ENCODE assay signal across 8 cellular contexts in genomic region chr6:7541175-7542064, GRCh38. TPM values are rescaled to one million over a fixed set of nuclear protein-coding genes. Genes with fewer than 3 reads are reported as not detected.
DNase-seq lines count a peak whose midpoint lies in the region; ATAC-seq, FAIRE-seq and TF ChIP-seq lines count a peak whose summit lies in the region.

Gene DSP (plus strand): TSS chr6:7541671. CDS start chr6:7541916, 245 bp downstream.

- WGBS in heart right ventricle, 2 donors = 1% methylated on average over 100 to 104 of the region's 105 CpGs

- H3K27me3 Mint-ChIP-seq in progenitor cell of endocrine pancreas = no peaks in the 10 kb centered on the region

- H3K27me3 ChIP-seq in heart right ventricle = peaks cover 0 to 100% (median 58%) of the 10 kb centered on the region in 7 donors

- H3K36me3 Mint-ChIP-seq in progenitor cell of endocrine pancreas (ENCODE audit: insufficient read depth) = peaks cover 1% of the 10 kb centered on the region

- peak within 1 kb of the TSS; percentile 98 for H3K27ac Mint-ChIP-seq in progenitor cell of endocrine pancreas

- DNase-seq in DMS153 (lab: John Stamatoyannopoulos, UW) = peak; percentile 52
- no peak for DNase-seq in DMS153 treated with DMSO at 0.1 percent for 48 hours (lab: John Stamatoyannopoulos, UW; ENCODE audit: unreplicated experiment)
- DNase-seq in NCI-H1930 (lab: John Stamatoyannopoulos, UW) = peak; percentile 62 to 80
- DNase-seq in activated naive CD4-positive, alpha-beta T cell treated with anti-CD3 and anti-CD28 coated beads, Interleukin-2, amount 50 U/mL, for 16 hours = peak; percentile 37
- peak; percentile 63 to 76 for DNase-seq in heart right ventricle
- peak; percentile 82 for DNase-seq in progenitor cell of endocrine pancreas (ENCODE audit: low spot score, unreplicated experiment)
- DNase-seq in D721Med (ENCODE audit: insufficient read length, low spot score) = no peak

- peaks cover 42% of the 10 kb centered on the region for H3K4me1 Mint-ChIP-seq in progenitor cell of endocrine pancreas (ENCODE audit: low read depth)

- H3K36me3 ChIP-seq in heart right ventricle = no peaks in the 10 kb centered on the region

- peak within 1 kb of the TSS; percentile 94 for H3K4me3 Mint-ChIP-seq in progenitor cell of endocrine pancreas (ENCODE audit: low read depth)

- ATAC-seq in heart right ventricle (peak; percentile 62 to 88 (median 74)), GM19023 (IDR thresholded peaks at IDR 0.05; ENCODE audit: unreplicated experiment) (no peak)

- intact Hi-C loops in heart right ventricle (cut with DNase I) = loop anchor here in 6 of 10 donors (2.0 to 10.0 kb wide), 5 partner anchors 73 to 119 kb away; no protein-coding TSS in a partner anchor

- peak within 1 kb of the TSS; percentile 53 to 73 (median 66) for H3K4me3 ChIP-seq in heart right ventricle

- FAIRE-seq in D721Med (lab: Jason Lieb, UNC) = no peak

- TF ChIP-seq CTCF in heart right ventricle (IDR thresholded peaks at IDR 0.05) (no peak), progenitor cell of endocrine pancreas (IDR thresholded peaks at IDR 0.05; ENCODE audit: unreplicated experiment) (no peak), D721Med (IDR thresholded peaks at IDR 0.05; ENCODE audit: insufficient read depth, missing control alignments) (no peak)

- H3K27ac ChIP-seq in heart right ventricle = peak within 1 kb of the TSS; percentile 84 to 93 (median 90)

- H3K9me3 ChIP-seq in heart right ventricle = no peaks in the 10 kb centered on the region

- peaks cover 0 to 29% (median 15%) of the 10 kb centered on the region in 9 donors for H3K4me1 ChIP-seq in heart right ventricle

- no peaks in the 10 kb centered on the region for H3K9me3 Mint-ChIP-seq in progenitor cell of endocrine pancreas (ENCODE audit: low read depth)

RNA-seq across cellular contexts. Expression of gene DSP, which starts in this region (rescaled TPM):
- 100 to 1,000 TPM; 273 to 471 (median 379) TPM for total RNA-seq in heart right ventricle
- 10 to 100 TPM; 56.5 to 79.1 TPM for polyA plus RNA-seq in heart right ventricle
- 365 and 366 TPM in 2 replicates for total RNA-seq in progenitor cell of endocrine pancreas

Comparison
In these comparisons a context has a peak if more than half of its experiments do, and no peak if none do; other contexts are left out.
1. DNase-seq: peak in DMS153 (single experiment), NCI-H1930 (2 of 2), activated naive CD4-positive, alpha-beta T cell treated with anti-CD3 and anti-CD28 coated beads, Interleukin-2, amount 50 U/mL, for 16 hours (single experiment), heart right ventricle (2 of 2) and progenitor cell of endocrine pancreas (single experiment); none in DMS153 treated with DMSO at 0.1 percent for 48 hours (single experiment) and D721Med (single experiment).